ENCODE assay signal across 1 cellular context in the genomic region with DNA sequence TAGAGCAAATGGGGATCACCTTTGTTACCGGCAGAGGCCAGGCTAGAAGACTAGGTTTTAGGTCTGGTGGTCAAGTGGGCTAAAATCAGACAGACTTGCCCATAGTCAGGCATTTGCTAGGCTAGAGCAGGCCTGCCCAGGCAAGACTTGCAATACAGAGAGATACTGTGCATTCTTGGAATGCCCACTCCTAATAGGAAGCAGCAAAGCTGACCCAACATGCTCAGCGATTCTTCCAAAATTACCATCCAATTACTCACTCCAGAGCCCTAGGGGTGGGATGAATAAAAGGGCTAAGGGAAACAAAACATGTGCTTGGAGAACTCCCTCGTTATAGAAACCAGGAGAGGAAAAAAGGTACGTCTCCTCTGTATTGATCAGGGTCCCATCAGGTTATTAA.
TF ChIP-seq lines count a peak whose summit lies in the region.

No MANE protein-coding gene starts in this region.

TF ChIP-seq in GM23338, 12 proteins besides CTCF, POLR2A, EP300 and RAD21 (continued from another document):
- TF ChIP-seq, protein P1, sequence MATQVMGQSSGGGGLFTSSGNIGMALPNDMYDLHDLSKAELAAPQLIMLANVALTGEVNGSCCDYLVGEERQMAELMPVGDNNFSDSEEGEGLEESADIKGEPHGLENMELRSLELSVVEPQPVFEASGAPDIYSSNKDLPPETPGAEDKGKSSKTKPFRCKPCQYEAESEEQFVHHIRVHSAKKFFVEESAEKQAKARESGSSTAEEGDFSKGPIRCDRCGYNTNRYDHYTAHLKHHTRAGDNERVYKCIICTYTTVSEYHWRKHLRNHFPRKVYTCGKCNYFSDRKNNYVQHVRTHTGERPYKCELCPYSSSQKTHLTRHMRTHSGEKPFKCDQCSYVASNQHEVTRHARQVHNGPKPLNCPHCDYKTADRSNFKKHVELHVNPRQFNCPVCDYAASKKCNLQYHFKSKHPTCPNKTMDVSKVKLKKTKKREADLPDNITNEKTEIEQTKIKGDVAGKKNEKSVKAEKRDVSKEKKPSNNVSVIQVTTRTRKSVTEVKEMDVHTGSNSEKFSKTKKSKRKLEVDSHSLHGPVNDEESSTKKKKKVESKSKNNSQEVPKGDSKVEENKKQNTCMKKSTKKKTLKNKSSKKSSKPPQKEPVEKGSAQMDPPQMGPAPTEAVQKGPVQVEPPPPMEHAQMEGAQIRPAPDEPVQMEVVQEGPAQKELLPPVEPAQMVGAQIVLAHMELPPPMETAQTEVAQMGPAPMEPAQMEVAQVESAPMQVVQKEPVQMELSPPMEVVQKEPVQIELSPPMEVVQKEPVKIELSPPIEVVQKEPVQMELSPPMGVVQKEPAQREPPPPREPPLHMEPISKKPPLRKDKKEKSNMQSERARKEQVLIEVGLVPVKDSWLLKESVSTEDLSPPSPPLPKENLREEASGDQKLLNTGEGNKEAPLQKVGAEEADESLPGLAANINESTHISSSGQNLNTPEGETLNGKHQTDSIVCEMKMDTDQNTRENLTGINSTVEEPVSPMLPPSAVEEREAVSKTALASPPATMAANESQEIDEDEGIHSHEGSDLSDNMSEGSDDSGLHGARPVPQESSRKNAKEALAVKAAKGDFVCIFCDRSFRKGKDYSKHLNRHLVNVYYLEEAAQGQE (IDR thresholded peaks at IDR 0.05; ENCODE audit: unreplicated experiment) = no peak
- no peak for TF ChIP-seq NANOG (IDR thresholded peaks at IDR 0.05; ENCODE audit: borderline replicate concordance)
- TF ChIP-seq, protein P2, sequence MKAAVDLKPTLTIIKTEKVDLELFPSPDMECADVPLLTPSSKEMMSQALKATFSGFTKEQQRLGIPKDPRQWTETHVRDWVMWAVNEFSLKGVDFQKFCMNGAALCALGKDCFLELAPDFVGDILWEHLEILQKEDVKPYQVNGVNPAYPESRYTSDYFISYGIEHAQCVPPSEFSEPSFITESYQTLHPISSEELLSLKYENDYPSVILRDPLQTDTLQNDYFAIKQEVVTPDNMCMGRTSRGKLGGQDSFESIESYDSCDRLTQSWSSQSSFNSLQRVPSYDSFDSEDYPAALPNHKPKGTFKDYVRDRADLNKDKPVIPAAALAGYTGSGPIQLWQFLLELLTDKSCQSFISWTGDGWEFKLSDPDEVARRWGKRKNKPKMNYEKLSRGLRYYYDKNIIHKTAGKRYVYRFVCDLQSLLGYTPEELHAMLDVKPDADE (IDR thresholded peaks at IDR 0.05) = no peak
- TF ChIP-seq EZH2 (IDR thresholded peaks at IDR 0.05; ENCODE audit: low read depth, unreplicated experiment) = no peak
- no peak for TF ChIP-seq CREB1 (CRISPR knock-in tag; IDR thresholded peaks at IDR 0.05; ENCODE audit: low read depth)
